In the genomic region with DNA sequence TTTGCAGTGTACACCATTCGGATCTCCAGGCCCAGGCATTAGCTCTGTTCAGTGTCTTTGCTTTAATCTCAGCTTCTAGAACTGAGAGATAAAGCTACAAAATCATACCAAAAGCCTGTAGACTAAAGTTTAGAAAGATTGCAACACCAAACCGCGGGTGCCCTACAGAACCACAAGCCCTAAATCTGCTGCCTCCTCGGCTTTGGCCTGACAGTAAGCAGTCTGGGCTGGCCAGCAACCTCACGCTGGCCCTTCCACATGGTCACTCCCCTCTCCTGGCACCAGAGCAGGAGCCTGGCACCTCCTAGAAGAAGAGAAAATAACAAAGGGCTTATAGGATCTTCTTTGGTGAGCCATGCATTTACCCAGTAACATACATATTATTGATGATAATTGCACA, we compare ENCODE assay signal across 20 cellular contexts. TPM values are rescaled to one million over a fixed set of nuclear protein-coding genes. Genes with fewer than 3 reads are reported as not detected.
DNase-seq lines count a peak whose midpoint lies in the region; ATAC-seq and TF ChIP-seq lines count a peak whose summit lies in the region.
"Had no signal": no experiment of that assay in that cellular context is flagged by ENCODE, and none has a peak within 500 bp of the region (broad histone marks: within the 10 kb centered on the region; RNA-seq: fewer than 3 reads in every experiment).

No MANE protein-coding gene starts in this region.

- no peaks in the 10 kb centered on the region for H3K9me3 Mint-ChIP-seq in activated naive CD4-positive, alpha-beta T cell treated with anti-CD3 and anti-CD28 coated beads, Interleukin-2, amount 50 U/mL, for 72 hours
- H3K9me3 Mint-ChIP-seq in activated T-cell treated with anti-CD3 and anti-CD28 coated beads, Interleukin-2, amount 50 U/mL, for 72 hours, result no peaks in the 10 kb centered on the region
- H3K9me3 Mint-ChIP-seq: T-helper 1 cell treated with Interleukin-12 subunit alpha and Interleukin-12 subunit beta and Interleukin-4 antibody, amounts not matched to agents 30 μg/mL and 1 μg/mL, for 36 hours had no signal

- no peak for TF ChIP-seq CTCF in fibroblast of villous mesenchyme (IDR thresholded peaks at IDR 0.05; ENCODE audit: insufficient read depth, low read depth, low read length)

- no peak for ATAC-seq in activated naive CD4-positive, alpha-beta T cell treated with anti-CD3 and anti-CD28 coated beads, Interleukin-2, amount 50 U/mL, for 72 hours
- ATAC-seq in HG03378 (IDR thresholded peaks at IDR 0.05; ENCODE audit: unreplicated experiment), result no peak
- ATAC-seq in activated T-cell treated with anti-CD3 and anti-CD28 coated beads, Interleukin-2, amount 50 U/mL, for 72 hours (replicated peaks in 1 of 2), result no peak
- ATAC-seq: Panc1 had no signal

- no peak overlapping the region for H3K27ac Mint-ChIP-seq in activated naive CD4-positive, alpha-beta T cell treated with anti-CD3 and anti-CD28 coated beads, Interleukin-2, amount 50 U/mL, for 72 hours
- no peak overlapping the region for H3K27ac Mint-ChIP-seq in activated T-cell treated with anti-CD3 and anti-CD28 coated beads, Interleukin-2, amount 50 U/mL, for 72 hours
- H3K27ac Mint-ChIP-seq: T-helper 1 cell treated with Interleukin-12 subunit alpha and Interleukin-12 subunit beta and Interleukin-4 antibody, amounts not matched to agents 30 μg/mL and 1 μg/mL, for 36 hours had no signal

- H3K4me3 ChIP-seq in fibroblast of villous mesenchyme (ENCODE audit: low read depth, low read length), result no peak overlapping the region
- H3K4me3 ChIP-seq: SJSA1 had no signal

- peak; percentile 50 for DNase-seq in AG20443 (ENCODE audit: low spot score)
- DNase-seq in M059J (ENCODE audit: low read depth), result peak; percentile 26
- peak; percentile 69 for DNase-seq in RPMI7951 (ENCODE audit: low read depth)
- peak; percentile 86 for DNase-seq in fibroblast of villous mesenchyme (ENCODE audit: low read depth)
- no peak for DNase-seq in activated naive CD4-positive, alpha-beta T cell treated with anti-CD3 and anti-CD28 coated beads, Interleukin-2, amount 50 U/mL, for 72 hours (ENCODE audit: low spot score in 2 of 2)
- no peak for DNase-seq in activated T-cell treated with anti-CD3 and anti-CD28 coated beads, Interleukin-2, amount 50 U/mL, for 72 hours
- DNase-seq: DMS 273 treated with DMSO at 0.1 percent for 48 hours, DND-41, GDM1, GOT3, KBM-7, NCI-H1105 treated with DMSO at 0.1 percent for 48 hours, NCI-H1694 treated with DMSO at 0.1 percent for 48 hours, NCI-H2107, NCI-H510A, NCI-H774 had no signal

- peaks cover 51% of the 10 kb centered on the region for H3K27me3 Mint-ChIP-seq in activated T-cell treated with anti-CD3 and anti-CD28 coated beads, Interleukin-2, amount 50 U/mL, for 72 hours (ENCODE audit: low read depth)

- peaks cover 4 to 7% of the 10 kb centered on the region in 2 donors for H3K36me3 Mint-ChIP-seq in activated naive CD4-positive, alpha-beta T cell treated with anti-CD3 and anti-CD28 coated beads, Interleukin-2, amount 50 U/mL, for 72 hours
- no peaks in the 10 kb centered on the region for H3K36me3 Mint-ChIP-seq in activated T-cell treated with anti-CD3 and anti-CD28 coated beads, Interleukin-2, amount 50 U/mL, for 72 hours (ENCODE audit: insufficient read depth in 2 of 2)

- H3K4me1 Mint-ChIP-seq in activated T-cell treated with anti-CD3 and anti-CD28 coated beads, Interleukin-2, amount 50 U/mL, for 72 hours (ENCODE audit: low read depth), result peaks cover 15% of the 10 kb centered on the region

- no peak overlapping the region for H3K4me3 Mint-ChIP-seq in activated T-cell treated with anti-CD3 and anti-CD28 coated beads, Interleukin-2, amount 50 U/mL, for 72 hours
- H3K4me3 Mint-ChIP-seq: T-helper 1 cell treated with Interleukin-12 subunit alpha and Interleukin-12 subunit beta and Interleukin-4 antibody, amounts not matched to agents 30 μg/mL and 1 μg/mL, for 36 hours had no signal

RNA-seq across cellular contexts. Expression of a gene that starts 8.9 kb away (rescaled TPM):
- total RNA-seq in M059J (2014; rRNA removed; shearing (Covaris generic)), result 0.15 TPM in 1 of 2 replicates, not detected in the other
- 3.6 and 3.8 TPM in 2 replicates for total RNA-seq in RPMI7951 (2014; rRNA removed; shearing (Covaris generic))
- total RNA-seq in fibroblast of villous mesenchyme, result 2.2 and 4.5 TPM in 2 replicates
- total RNA-seq in activated naive CD4-positive, alpha-beta T cell treated with anti-CD3 and anti-CD28 coated beads, Interleukin-2, amount 50 U/mL, for 72 hours, result not detected
- not detected for total RNA-seq in activated T-cell treated with anti-CD3 and anti-CD28 coated beads, Interleukin-2, amount 50 U/mL, for 72 hours

Comparison
In these comparisons a context has a peak if more than half of its experiments do, and no peak if none do; other contexts are left out.
1. DNase-seq: peak in AG20443 (single experiment), M059J (single experiment), RPMI7951 (single experiment) and fibroblast of villous mesenchyme (single experiment); none in activated naive CD4-positive, alpha-beta T cell treated with anti-CD3 and anti-CD28 coated beads, Interleukin-2, amount 50 U/mL, for 72 hours (0 of 2) and activated T-cell treated with anti-CD3 and anti-CD28 coated beads, Interleukin-2, amount 50 U/mL, for 72 hours (0 of 2).